Comparison of ENCODE assay signal across 10 cellular contexts in genomic region chr1:202112864-202113689, GRCh38. TPM values are rescaled to one million over a fixed set of nuclear protein-coding genes. Genes with fewer than 3 reads are reported as not detected.
DNase-seq lines count a peak whose midpoint lies in the region; ATAC-seq, FAIRE-seq and TF ChIP-seq lines count a peak whose summit lies in the region.
"Had no signal": no experiment of that assay in that cellular context is flagged by ENCODE, and none has a peak within 500 bp of the region (broad histone marks: within the 10 kb centered on the region; RNA-seq: fewer than 3 reads in every experiment).

No MANE protein-coding gene starts in this region.

- no peak overlapping the region for H2AFZ ChIP-seq in GM23248

- no peaks in the 10 kb centered on the region for H4K20me1 ChIP-seq in GM23248 (ENCODE audit: insufficient read depth)

- H3K9me2 ChIP-seq in GM23248 (ENCODE audit: insufficient read depth): no peaks in the 10 kb centered on the region

- no peaks in the 10 kb centered on the region for H3K79me2 ChIP-seq in GM23248 (ENCODE audit: insufficient read depth)

- CTCF ChIA-PET in HEK293T (lab: Yijun Ruan, JAX): interaction anchor here (0.7 to 2.7 kb wide), 5 partner anchors 23 to 236 kb away, joined by 3 to 8 read pairs (median 3); no protein-coding TSS in a partner anchor

- 2 to 5% methylated on average over 5 of the region's 5 CpGs for WGBS in GM23248 (ENCODE audit: low coverage in 1 of 2, low lambda C conversion rate in 2 of 2, missing lambda C conversion rate in 2 of 2), 2 experiments

- 0 out of 2 replicates have a peak, but pooled peaks cover 6% of the 10 kb centered on the region for H3K4me1 ChIP-seq in GM23248 (ENCODE audit: insufficient read depth)
- H3K4me1 ChIP-seq in skeletal muscle tissue (ENCODE audit: control insufficient read depth in 3 of 3, insufficient read depth in 3 of 3, low read length in 3 of 3): peaks cover 10 to 11% (median 11%) of the 10 kb centered on the region in 3 donors

- H3K4me3 ChIP-seq in GM23248 (no peak overlapping the region), skeletal muscle tissue (ENCODE audit: low read length in 3 of 3) (peak overlapping the region in 1 of 3 donors; percentile 35)

- no peak for TF ChIP-seq POLR2A in H54 (IDR thresholded peaks at IDR 0.05; ENCODE audit: low read depth, low read length)

- H3K9me3 ChIP-seq in GM23248 (ENCODE audit: low read depth) (no peaks in the 10 kb centered on the region), skeletal muscle tissue (ENCODE audit: control insufficient read depth in 3 of 3, low read length in 3 of 3) (no peaks in the 10 kb centered on the region)

- in situ Hi-C loops in GM23248 (cut with MboI): loop anchor here (25.0 kb wide), 1 partner anchor 226 kb away; the partner anchor contains the start of gene SHISA4

- H3K27ac ChIP-seq in GM23248: no peak overlapping the region
- H3K27ac ChIP-seq in VCaP: peak overlapping the region; percentile 51
- peak overlapping the region; percentile 44 for H3K27ac ChIP-seq in skeletal muscle tissue (ENCODE audit: low read depth, low read length)

- DNase-seq in GM23248 (peak; percentile 60), hepatic stellate cell (ENCODE audit: low spot score) (peak; percentile 60), H54 (ENCODE audit: insufficient read length, low spot score) (no peak), HEK293T (ENCODE audit: extremely low spot score) (no peak)
- DNase-seq: GDM1; naive thymus-derived CD4-positive, alpha-beta T cell had no signal

- no peak for ATAC-seq in HG03025 (IDR thresholded peaks at IDR 0.05; ENCODE audit: low FRiP score, unreplicated experiment)
- no peak for ATAC-seq in HG02642 (IDR thresholded peaks at IDR 0.05; ENCODE audit: poor library complexity, unreplicated experiment)
- ATAC-seq: naive thymus-derived CD4-positive, alpha-beta T cell had no signal

- H3K9ac ChIP-seq in GM23248 (no peak overlapping the region), skeletal muscle tissue (ENCODE audit: low read depth in 1 of 3, low read length in 3 of 3) (peak overlapping the region in 1 of 3 donors; percentile 16)

- POLR2A ChIA-PET in HEK293T (lab: Yijun Ruan, JAX): no interaction called here

- peak overlapping the region; percentile 1 for H3K4me2 ChIP-seq in GM23248 (ENCODE audit: unreplicated experiment)

- no peak for FAIRE-seq in H54 (lab: Jason Lieb, UNC)

- H3K36me3 ChIP-seq in GM23248 (ENCODE audit: low read depth) (no peaks in the 10 kb centered on the region), skeletal muscle tissue (ENCODE audit: control insufficient read depth in 3 of 3, insufficient read depth in 3 of 3, low read length in 3 of 3) (no peaks in the 10 kb centered on the region)

- H3F3A ChIP-seq in GM23248 (ENCODE audit: insufficient read depth): no peaks in the 10 kb centered on the region; the same call in 1 of the 2 replicates

- H3K27me3 ChIP-seq in GM23248 (replicated peaks; ENCODE audit: insufficient read depth) (no peaks in the 10 kb centered on the region), skeletal muscle tissue (ENCODE audit: control insufficient read depth in 3 of 3, insufficient read depth in 3 of 3, low read length in 3 of 3) (no peaks in the 10 kb centered on the region)

- TF ChIP-seq CTCF in VCaP (conservative IDR thresholded peaks at IDR 0.05): no peak

TF ChIP-seq in HEK293T, 16 proteins besides CTCF, POLR2A, EP300 and RAD21:
- TF ChIP-seq FOXK2 (IDR thresholded peaks at IDR 0.05): no peak
- no peak for TF ChIP-seq TARDBP (IDR thresholded peaks at IDR 0.05)
- TF ChIP-seq FOXM1 (IDR thresholded peaks at IDR 0.05; ENCODE audit: borderline replicate concordance): no peak
- no peak for TF ChIP-seq ARNT (IDR thresholded peaks at IDR 0.05)
- no peak for TF ChIP-seq SP1 (IDR thresholded peaks at IDR 0.05)
- TF ChIP-seq BHLHE40 (IDR thresholded peaks at IDR 0.05; ENCODE audit: borderline replicate concordance): no peak
- TF ChIP-seq, protein P1, sequence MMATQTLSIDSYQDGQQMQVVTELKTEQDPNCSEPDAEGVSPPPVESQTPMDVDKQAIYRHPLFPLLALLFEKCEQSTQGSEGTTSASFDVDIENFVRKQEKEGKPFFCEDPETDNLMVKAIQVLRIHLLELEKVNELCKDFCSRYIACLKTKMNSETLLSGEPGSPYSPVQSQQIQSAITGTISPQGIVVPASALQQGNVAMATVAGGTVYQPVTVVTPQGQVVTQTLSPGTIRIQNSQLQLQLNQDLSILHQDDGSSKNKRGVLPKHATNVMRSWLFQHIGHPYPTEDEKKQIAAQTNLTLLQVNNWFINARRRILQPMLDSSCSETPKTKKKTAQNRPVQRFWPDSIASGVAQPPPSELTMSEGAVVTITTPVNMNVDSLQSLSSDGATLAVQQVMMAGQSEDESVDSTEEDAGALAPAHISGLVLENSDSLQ (IDR thresholded peaks at IDR 0.05): no peak
- no peak for TF ChIP-seq HDGF (IDR thresholded peaks at IDR 0.05; ENCODE audit: borderline replicate concordance)
- TF ChIP-seq CTBP1 (IDR thresholded peaks at IDR 0.05; ENCODE audit: borderline replicate concordance): no peak
- TF ChIP-seq FOXA1 (IDR thresholded peaks at IDR 0.05): no peak
- TF ChIP-seq SUZ12 (IDR thresholded peaks at IDR 0.05): no peak
- no peak for TF ChIP-seq ZNF384 (IDR thresholded peaks at IDR 0.05)
- TF ChIP-seq LEF1 (IDR thresholded peaks at IDR 0.05; ENCODE audit: borderline replicate concordance): no peak
- no peak for TF ChIP-seq NFRKB (IDR thresholded peaks at IDR 0.05)
- TF ChIP-seq ELF4 (IDR thresholded peaks at IDR 0.05): no peak
- TF ChIP-seq L3MBTL2 (conservative IDR thresholded peaks at IDR 0.05): no peak

RNA-seq across cellular contexts. Expression of gene GPR37L1, which starts 9.6 kb away (rescaled TPM):
- not detected in 2 replicates for total RNA-seq in GM23248 (2014; rRNA removed; shearing (Covaris generic))
- polyA plus RNA-seq in GM23248 (2016; fragmentation: Nextera tagmentation; extraction: Ambion mirVana): 0.03 TPM in 1 of 2 replicates, not detected in the other
- total RNA-seq in skeletal muscle tissue: under 0.01 TPM
- total RNA-seq: naive thymus-derived CD4-positive, alpha-beta T cell had no signal

RNA-seq across cellular contexts. Expression of gene ARL8A, which starts 31.5 kb away (rescaled TPM):
- total RNA-seq in GM23248 (2014; rRNA removed; shearing (Covaris generic)): 25.0 and 32.5 TPM in 2 replicates
- 33.5 and 33.9 TPM in 2 replicates for polyA plus RNA-seq in GM23248 (2016; fragmentation: Nextera tagmentation; extraction: Ambion mirVana)
- total RNA-seq in skeletal muscle tissue: 12.5 TPM

RNA-seq across cellular contexts. Expression of gene PTPN7, which starts 47.3 kb away (rescaled TPM):
- total RNA-seq in GM23248 (2014; rRNA removed; shearing (Covaris generic)): not detected in 2 replicates
- polyA plus RNA-seq in GM23248 (2016; fragmentation: Nextera tagmentation; extraction: Ambion mirVana): 0.16 TPM in 1 of 2 replicates, not detected in the other
- 0.52 TPM for total RNA-seq in skeletal muscle tissue

Comparison
In these comparisons a context has a peak if more than half of its experiments do, and no peak if none do; other contexts are left out.
1. DNase-seq: peak in GM23248 (single experiment) and hepatic stellate cell (single experiment); none in H54 (single experiment) and HEK293T (single experiment).